Comparison of ENCODE assay signal across 17 cellular contexts in the genomic region with DNA sequence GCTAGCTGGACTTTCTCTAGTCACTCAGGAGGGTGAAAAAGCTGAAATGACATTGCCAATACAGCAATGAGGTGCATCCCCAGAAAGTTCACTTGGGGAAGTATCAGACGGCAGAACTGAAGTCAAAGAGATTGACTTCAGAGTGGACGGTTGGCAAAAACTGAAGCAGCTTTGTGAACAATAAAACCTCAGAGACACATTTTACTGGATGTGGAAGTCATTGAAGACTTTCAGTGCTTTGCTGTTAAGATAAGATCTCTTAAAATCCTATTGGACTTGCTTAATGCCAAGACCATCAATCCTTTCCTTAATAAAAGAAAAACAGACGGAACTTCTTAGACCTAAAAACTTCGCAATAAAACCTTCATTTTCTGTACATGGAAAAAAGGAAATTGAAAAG.
DNase-seq lines count a peak whose midpoint lies in the region; ATAC-seq and TF ChIP-seq lines count a peak whose summit lies in the region.
"Had no signal": no experiment of that assay in that cellular context is flagged by ENCODE, and none has a peak within 500 bp of the region (broad histone marks: within the 10 kb centered on the region; RNA-seq: fewer than 3 reads in every experiment).

No MANE protein-coding gene starts in this region.

- H3K36me3 ChIP-seq in IMR-90 (ENCODE audit: control insufficient read depth, insufficient read depth, low read length) = peaks cover 44% of the 10 kb centered on the region
- H3K36me3 ChIP-seq in prostate gland = no peaks in the 10 kb centered on the region
- H3K36me3 ChIP-seq in OCI-LY7 (ENCODE audit: insufficient read depth, low read length) = no peaks in the 10 kb centered on the region
- H3K36me3 ChIP-seq in MM.1S (replicated peaks; ENCODE audit: insufficient read depth, low read length) = no peaks in the 10 kb centered on the region

- no peak overlapping the region for H2BK20ac ChIP-seq in IMR-90 (ENCODE audit: low read depth, low read length)

- dilution Hi-C loops in IMR-90 (cut with HindIII; ENCODE audit: low sequenced_read_pairs, unreplicated experiment) = no loop called here

- H3K14ac ChIP-seq in IMR-90 (replicated peaks; ENCODE audit: low read depth, low read length) = no peak overlapping the region

- no peak overlapping the region for H4K8ac ChIP-seq in IMR-90 (ENCODE audit: low read depth in 2 of 2, low read length in 2 of 2)

- H2BK120ac ChIP-seq in IMR-90 (ENCODE audit: low read depth, low read length) = no peak overlapping the region

- intact Hi-C loops in IMR-90 (cut with micrococcal nuclease) (no loop called here), prostate gland (cut with DNase I) (no loop called here), OCI-LY7 (cut with micrococcal nuclease; ENCODE audit: unreplicated experiment) (no loop called here)

- CTCF ChIA-PET in IMR-90 (lab: Yijun Ruan, JAX) (no interaction called here), OCI-LY7 (lab: Charles Lee; ENCODE audit: unreplicated experiment) (no interaction called here)

- H3K9me3 ChIP-seq in IMR-90 (ENCODE audit: control insufficient read depth, insufficient read depth, low read length) (no peaks in the 10 kb centered on the region), prostate gland (no peaks in the 10 kb centered on the region), OCI-LY7 (ENCODE audit: low read length) (no peaks in the 10 kb centered on the region), MM.1S (replicated peaks; ENCODE audit: insufficient read depth, low read length) (no peaks in the 10 kb centered on the region)

- no peaks in the 10 kb centered on the region for H3K79me2 ChIP-seq in OCI-LY7 (ENCODE audit: insufficient read depth, low read depth, low read length)
- no peaks in the 10 kb centered on the region for H3K79me2 ChIP-seq in MM.1S (ENCODE audit: low read length)

- POLR2A ChIA-PET in IMR-90 (lab: Charles Lee; ENCODE audit: unreplicated experiment) = no interaction called here
- POLR2A ChIA-PET in OCI-LY7 (lab: Charles Lee) = no interaction called here

- BruUV-seq in IMR-90 (replicated peaks; lab: Mats Ljungman, UMichigan) (no TSS peak), OCI-LY7 (replicated peaks; lab: Mats Ljungman, UMichigan) (no TSS peak)

- TF ChIP-seq RAD21 in IMR-90 (IDR thresholded peaks at IDR 0.05; ENCODE audit: low read length) = no peak

- no peak overlapping the region for H3K56ac ChIP-seq in IMR-90 (ENCODE audit: extremely low read depth, insufficient read depth, low read length)

- no peak overlapping the region for H2AFZ ChIP-seq in IMR-90 (replicated peaks; ENCODE audit: low read length, poor library complexity)
- no peak overlapping the region for H2AFZ ChIP-seq in OCI-LY7 (ENCODE audit: low read length)
- H2AFZ ChIP-seq in MM.1S (ENCODE audit: low read length) = no peak overlapping the region

- TF ChIP-seq CTCF in C4-2B (conservative IDR thresholded peaks at IDR 0.05) = no peak
- TF ChIP-seq CTCF in IMR-90 (conservative IDR thresholded peaks at IDR 0.05; ENCODE audit: low read depth, low read length) = no peak
- no peak for TF ChIP-seq CTCF in fibroblast of villous mesenchyme (IDR thresholded peaks at IDR 0.05; ENCODE audit: insufficient read depth, low read depth, low read length)
- TF ChIP-seq CTCF in prostate gland (IDR thresholded peaks at IDR 0.05) = no peak
- TF ChIP-seq CTCF in OCI-LY7 (conservative IDR thresholded peaks at IDR 0.05; ENCODE audit: low read length) = no peak
- TF ChIP-seq CTCF in MM.1S (IDR thresholded peaks at IDR 0.05; ENCODE audit: low read length) = no peak

- H4K5ac ChIP-seq in IMR-90 (ENCODE audit: low read depth, low read length) = no peak overlapping the region

- in situ Hi-C loops in IMR-90 (cut with MboI; ENCODE audit: low sequenced_read_pairs) = loop anchor here (10.0 kb wide), 1 partner anchor 177 kb away; no protein-coding TSS in a partner anchor

- H4K91ac ChIP-seq in IMR-90 (ENCODE audit: insufficient read depth, low read depth, low read length) = no peak overlapping the region

- H3F3A ChIP-seq in MM.1S (ENCODE audit: insufficient read depth, low read length) = no peaks in the 10 kb centered on the region

- H3K4me3 ChIP-seq in IMR-90 (ENCODE audit: insufficient read depth, low read depth, low read length) (no peak overlapping the region), fibroblast of villous mesenchyme (ENCODE audit: low read depth, low read length) (no peak overlapping the region), prostate gland (no peak overlapping the region), OCI-LY7 (ENCODE audit: low read depth, low read length, poor library complexity, severe bottlenecking) (no peak overlapping the region), MM.1S (ENCODE audit: low read length) (no peak overlapping the region)
- H3K4me3 ChIP-seq: BLaER1 treated with 17β-estradiol and CSF1 and Interleukin-3, amounts not matched to agents 10 nM and 100 nM had no signal

- WGBS in IMR-90 (ENCODE audit: extremely low coverage in 2 of 2, insufficient read length in 1 of 2), 2 experiments = 90% methylated on average over 2 of the region's 4 CpGs; no CpG with 5 or more reads in 1 of the 2 experiments
- 7% methylated on average over 4 of the region's 4 CpGs for WGBS in prostate gland

- no peak overlapping the region for H3K9ac ChIP-seq in IMR-90 (ENCODE audit: low read depth, low read length)
- H3K9ac ChIP-seq in MM.1S (ENCODE audit: low read length) = no peak overlapping the region
- H3K9ac ChIP-seq: BLaER1 treated with 17β-estradiol and CSF1 and Interleukin-3, amounts not matched to agents 10 nM and 100 nM had no signal

- no peak overlapping the region; the same call in 1 of the 2 replicates for H2AK5ac ChIP-seq in IMR-90 (ENCODE audit: low read depth, low read length)

- DNase-seq in IMR-90 = no peak
- DNase-seq in fibroblast of villous mesenchyme (ENCODE audit: low read depth) = peak; percentile 37
- DNase-seq in prostate gland (ENCODE audit: low spot score) = no peak
- no peak for DNase-seq in OCI-LY7 (ENCODE audit: low spot score)
- no peak for DNase-seq in NCI-H1092 treated with DMSO at 0.1 percent for 48 hours (lab: John Stamatoyannopoulos, UW)
- no peak for DNase-seq in MM.1S
- DNase-seq: 8988T; CD4-positive, CD25-positive, alpha-beta regulatory T cell; CD8-positive, alpha-beta memory T cell; COR-L47; DMS 273 treated with DMSO at 0.1 percent for 48 hours; GOT3; H7; HFFc6 had no signal

- ATAC-seq in IMR-90 (ENCODE audit: low read depth) = no peak
- ATAC-seq: HCT116 had no signal

- H3K4ac ChIP-seq in IMR-90 (ENCODE audit: low read depth, low read length) = no peak overlapping the region

- no peak overlapping the region for H3K18ac ChIP-seq in IMR-90 (ENCODE audit: low read depth, low read length)

- peaks cover 15% of the 10 kb centered on the region for H3K9me1 ChIP-seq in IMR-90 (ENCODE audit: insufficient read depth, low read length)

- H3K4me2 ChIP-seq in IMR-90 (ENCODE audit: low read depth, low read length) (no peak overlapping the region), OCI-LY7 (ENCODE audit: low read length) (no peak overlapping the region), MM.1S (ENCODE audit: low read depth, low read length) (no peak overlapping the region)
- H3K4me2 ChIP-seq: BLaER1 treated with 17β-estradiol and CSF1 and Interleukin-3, amounts not matched to agents 10 nM and 100 nM had no signal

- no peak overlapping the region for H2AK9ac ChIP-seq in IMR-90 (replicated peaks; ENCODE audit: low read depth, low read length, poor library complexity)

- H4K20me1 ChIP-seq in IMR-90 (ENCODE audit: insufficient read depth, low read length) (0 out of 2 replicates have a peak, but pooled peaks cover 3% of the 10 kb centered on the region), OCI-LY7 (ENCODE audit: insufficient read depth, low read length) (no peaks in the 10 kb centered on the region), MM.1S (ENCODE audit: insufficient read depth, low read length) (no peaks in the 10 kb centered on the region)

- H3K27ac ChIP-seq in C4-2B (peak overlapping the region; percentile 53; the same call in 1 of the 2 replicates), IMR-90 (ENCODE audit: insufficient read depth, low read length) (0 out of 2 replicates have a peak overlapping the region, but pooled peaks have one; percentile 11), prostate gland (peak overlapping the region; percentile 23 to 60), OCI-LY7 (ENCODE audit: low read depth, low read length, poor library complexity, severe bottlenecking) (no peak overlapping the region), MM.1S (ENCODE audit: low read length) (no peak overlapping the region)
- H3K27ac ChIP-seq: BLaER1 treated with 17β-estradiol and CSF1 and Interleukin-3, amounts not matched to agents 10 nM and 100 nM had no signal

- H3K23ac ChIP-seq in IMR-90 (ENCODE audit: low read depth, low read length) = no peak overlapping the region

- H3K27me3 ChIP-seq in IMR-90 (ENCODE audit: control insufficient read depth, insufficient read depth, low read length) = no peaks in the 10 kb centered on the region
- H3K27me3 ChIP-seq in prostate gland (replicated peaks; ENCODE audit: insufficient read depth) = no peaks in the 10 kb centered on the region
- H3K27me3 ChIP-seq in MM.1S (replicated peaks; ENCODE audit: insufficient read depth, low read length) = no peaks in the 10 kb centered on the region
- H3K27me3 ChIP-seq: BLaER1 treated with 17β-estradiol and CSF1 and Interleukin-3, amounts not matched to agents 10 nM and 100 nM had no signal

- H3K4me1 ChIP-seq in IMR-90 (ENCODE audit: control insufficient read depth, insufficient read depth, low read length) = peaks cover 20% of the 10 kb centered on the region; the same call in 1 of the 2 replicates
- H3K4me1 ChIP-seq in prostate gland (replicated peaks) = peaks cover 7% of the 10 kb centered on the region
- H3K4me1 ChIP-seq in OCI-LY7 (ENCODE audit: insufficient read depth, low read length, poor library complexity, severe bottlenecking) = no peaks in the 10 kb centered on the region
- no peaks in the 10 kb centered on the region for H3K4me1 ChIP-seq in MM.1S (ENCODE audit: low read length)

- H2BK15ac ChIP-seq in IMR-90 (ENCODE audit: low read depth, low read length) = no peak overlapping the region

- H2BK5ac ChIP-seq in IMR-90 (ENCODE audit: low read depth, low read length, poor library complexity, severe bottlenecking) = no peak overlapping the region

- no peak for TF ChIP-seq POLR2A in IMR-90 (IDR thresholded peaks at IDR 0.05; ENCODE audit: low read depth, low read length)
- no peak for TF ChIP-seq POLR2A in prostate gland (IDR thresholded peaks at IDR 0.05)

- no peaks in the 10 kb centered on the region for H3K9me2 ChIP-seq in OCI-LY7 (ENCODE audit: insufficient read depth, low read length)
- H3K9me2 ChIP-seq in MM.1S (replicated peaks; ENCODE audit: insufficient read depth, low read length) = no peaks in the 10 kb centered on the region

- peaks cover 8 to 60% of the 10 kb centered on the region in 2 experiments; a peak in 3 of 4 replicates for H3K79me1 ChIP-seq in IMR-90 (ENCODE audit: low read depth in 1 of 2, low read length in 2 of 2)

TF ChIP-seq in IMR-90, 13 proteins besides CTCF, POLR2A, EP300 and RAD21 (continues in another document):
- no peak for TF ChIP-seq BHLHE40 (IDR thresholded peaks at IDR 0.05; ENCODE audit: low read depth, low read length)

Comparison
In these comparisons a context has a peak if more than half of its experiments do, and no peak if none do; other contexts are left out.
1. H3K27ac ChIP-seq: peak in C4-2B (single experiment), IMR-90 (single experiment) and prostate gland (2 of 2); none in OCI-LY7 (single experiment) and MM.1S (single experiment).